In genomic region chr7:149837620-149838223, GRCh38 we compare ENCODE assay signal across 8 cellular contexts. TPM values are rescaled to one million over a fixed set of nuclear protein-coding genes. Genes with fewer than 3 reads are reported as not detected.
DNase-seq lines count a peak whose midpoint lies in the region; ATAC-seq and TF ChIP-seq lines count a peak whose summit lies in the region.

No MANE protein-coding gene starts in this region.

- ATAC-seq in T-helper 17 cell (no peak), gastroesophageal sphincter (no peak), esophagus mucosa (no peak), GM21786 (IDR thresholded peaks at IDR 0.05; ENCODE audit: unreplicated experiment) (no peak), GM18868 (IDR thresholded peaks at IDR 0.05; ENCODE audit: unreplicated experiment) (no peak)

- no peak overlapping the region for H3K9ac ChIP-seq in smooth muscle cell (ENCODE audit: low read depth)

- WGBS in gastroesophageal sphincter (ENCODE audit: low coverage in 1 of 2), 2 donors = 52% methylated on average over 10 of the region's 17 CpGs; no CpG with 5 or more reads in 1 of the 2 donors
- WGBS in smooth muscle cell (ENCODE audit: low lambda C conversion rate) = 30% methylated on average over 17 of the region's 17 CpGs

- peak overlapping the region; percentile 28 for H3K4me2 ChIP-seq in smooth muscle cell

- peak overlapping the region; percentile 73 for H2AFZ ChIP-seq in smooth muscle cell (ENCODE audit: low read depth)

- TF ChIP-seq EP300 in gastroesophageal sphincter (IDR thresholded peaks at IDR 0.05) = no peak

- no peaks in the 10 kb centered on the region for H3F3A ChIP-seq in smooth muscle cell (ENCODE audit: low read depth)

- TF ChIP-seq CTCF in gastroesophageal sphincter (IDR thresholded peaks at IDR 0.05) (no peak), smooth muscle cell (IDR thresholded peaks at IDR 0.05; ENCODE audit: borderline replicate concordance, insufficient read depth, poor library complexity, severe bottlenecking) (no peak)

- H3K79me2 ChIP-seq in smooth muscle cell (ENCODE audit: low read depth) = peaks cover 11% of the 10 kb centered on the region

- H3K36me3 Mint-ChIP-seq in T-helper 17 cell (ENCODE audit: low read depth) = peaks cover 7% of the 10 kb centered on the region

- peak overlapping the region; percentile 90 for H3K4me3 Mint-ChIP-seq in T-helper 17 cell

- no peak for TF ChIP-seq POLR2A in gastroesophageal sphincter (IDR thresholded peaks at IDR 0.05)

- no peaks in the 10 kb centered on the region for H3K36me3 ChIP-seq in gastroesophageal sphincter
- no peaks in the 10 kb centered on the region for H3K36me3 ChIP-seq in smooth muscle cell (ENCODE audit: low read depth)

- peaks cover 0 to 19% (median 4%) of the 10 kb centered on the region in 3 donors for H3K4me1 ChIP-seq in gastroesophageal sphincter
- H3K4me1 ChIP-seq in smooth muscle cell (ENCODE audit: low read depth) = peaks cover 9% of the 10 kb centered on the region

- H3K27ac Mint-ChIP-seq in T-helper 17 cell = peak overlapping the region; percentile 63

- DNase-seq in activated CD4-positive, CD25-positive, alpha-beta regulatory T cell treated with anti-CD3 and anti-CD28 coated beads, Interleukin-2, amount 50 U/mL, for 72 hours = peak; percentile 28
- DNase-seq in activated CD4-positive, CD25-positive, alpha-beta regulatory T cell (lab: John Stamatoyannopoulos, UW) = no peak
- DNase-seq in T-helper 17 cell (no peak), smooth muscle cell (lab: John Stamatoyannopoulos, UW; ENCODE audit: unreplicated experiment) (no peak)

- H3K4me1 Mint-ChIP-seq in T-helper 17 cell = peaks cover 35% of the 10 kb centered on the region

- H3K27me3 ChIP-seq in gastroesophageal sphincter (peaks cover 9% of the 10 kb centered on the region), smooth muscle cell (ENCODE audit: low read depth) (no peaks in the 10 kb centered on the region)

- H3K27ac ChIP-seq in gastroesophageal sphincter (peak overlapping the region in 3 of 4 donors; percentile 31 to 95 (median 42)), smooth muscle cell (ENCODE audit: low read depth) (no peak overlapping the region)

- peaks cover 16% of the 10 kb centered on the region for H4K20me1 ChIP-seq in smooth muscle cell (ENCODE audit: low read depth)

- H3K9me3 ChIP-seq in T-helper 17 cell (ENCODE audit: control insufficient read depth, low read length, poor library complexity, severe bottlenecking) = no peaks in the 10 kb centered on the region
- no peaks in the 10 kb centered on the region for H3K9me3 ChIP-seq in gastroesophageal sphincter
- no peaks in the 10 kb centered on the region for H3K9me3 ChIP-seq in smooth muscle cell (replicated peaks; ENCODE audit: low read depth)

- H3K4me3 ChIP-seq in gastroesophageal sphincter (peak overlapping the region in 1 of 2 donors; percentile 96), smooth muscle cell (no peak overlapping the region)

- H3K27me3 Mint-ChIP-seq in T-helper 17 cell = peaks cover 26% of the 10 kb centered on the region

RNA-seq across cellular contexts. Expression of gene ZNF862, which starts 0.5 kb away (rescaled TPM):
- total RNA-seq in T-helper 17 cell (10 to 100 TPM; 27.5 to 31.0 TPM), gastroesophageal sphincter (10 to 100 TPM in 3 of 4 donors, 1 to 10 TPM in 1; 6.6 to 40.3 (median 18.6) TPM), smooth muscle cell (10.2 and 10.6 TPM in 2 replicates), esophagus mucosa (7.3 TPM)
- 3.2 and 5.4 TPM in 2 replicates for polyA plus RNA-seq in smooth muscle cell

RNA-seq across cellular contexts. Expression of gene ATP6V0E2, which starts 36.0 kb away (rescaled TPM):
- 10 to 100 TPM; 29.4 to 38.5 TPM for total RNA-seq in T-helper 17 cell
- total RNA-seq in gastroesophageal sphincter = 10 to 100 TPM; 20.1 to 35.6 (median 30.7) TPM
- 1.3 and 4.6 TPM in 2 replicates for total RNA-seq in smooth muscle cell
- 4.6 and 20.0 TPM in 2 replicates for polyA plus RNA-seq in smooth muscle cell
- 3.6 TPM for total RNA-seq in esophagus mucosa
